ENCODE assay signal across 18 cellular contexts in the genomic region with DNA sequence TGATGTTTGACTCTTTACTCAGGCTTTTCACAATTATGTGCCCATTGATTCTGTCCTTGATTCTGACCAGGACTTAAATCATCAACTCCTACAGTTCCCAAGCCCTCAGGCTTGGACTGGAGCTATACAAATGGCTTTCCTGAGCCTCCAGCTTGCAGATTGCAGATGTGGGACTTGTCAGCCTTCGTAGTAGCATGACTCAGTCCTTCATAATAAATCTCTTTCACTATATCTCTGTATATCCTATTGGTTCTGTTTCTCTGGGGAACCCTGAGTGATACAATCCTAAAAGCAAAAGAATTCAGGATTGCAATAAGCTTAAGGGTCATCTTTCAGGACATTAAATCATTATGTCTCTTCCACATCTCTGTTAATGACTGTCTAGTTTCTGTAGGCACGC.
DNase-seq lines count a peak whose midpoint lies in the region; ATAC-seq, FAIRE-seq and TF ChIP-seq lines count a peak whose summit lies in the region.
"Had no signal": no experiment of that assay in that cellular context is flagged by ENCODE, and none has a peak within 500 bp of the region (broad histone marks: within the 10 kb centered on the region; RNA-seq: fewer than 3 reads in every experiment).

No MANE protein-coding gene starts in this region.

- no peak overlapping the region for H3K9ac ChIP-seq in astrocyte (ENCODE audit: low read length)
- H3K9ac ChIP-seq: GM23248 had no signal

- no peaks in the 10 kb centered on the region for H4K20me1 ChIP-seq in astrocyte (ENCODE audit: insufficient read depth, low read length)

- no peaks in the 10 kb centered on the region for H3K79me2 ChIP-seq in astrocyte (ENCODE audit: insufficient read depth, low read length)

- H3K4me3 Mint-ChIP-seq in astrocyte (ENCODE audit: unreplicated experiment): no peak overlapping the region
- H3K4me3 Mint-ChIP-seq: CD14-positive monocyte; CD8-positive, alpha-beta T cell; H9 had no signal

- H3K36me3 Mint-ChIP-seq in astrocyte (ENCODE audit: low read depth, unreplicated experiment): no peaks in the 10 kb centered on the region
- H3K36me3 Mint-ChIP-seq: CD14-positive monocyte; CD8-positive, alpha-beta T cell had no signal

- H3K36me3 ChIP-seq in astrocyte (ENCODE audit: insufficient read depth, low read length): no peaks in the 10 kb centered on the region
- H3K36me3 ChIP-seq: BE2C had no signal

- no peak overlapping the region for H3K27ac ChIP-seq in astrocyte (ENCODE audit: low read depth, low read length)
- H3K27ac ChIP-seq: A549, GM23248 had no signal

- H3K4me1 ChIP-seq in astrocyte (ENCODE audit: insufficient read depth, low read length): no peaks in the 10 kb centered on the region
- H3K4me1 ChIP-seq: A549, BE2C, Caco-2 had no signal

- H3K27me3 ChIP-seq in astrocyte (ENCODE audit: insufficient read depth, low read length): no peaks in the 10 kb centered on the region
- H3K27me3 ChIP-seq: BE2C had no signal

- no peaks in the 10 kb centered on the region for H3K9me3 ChIP-seq in astrocyte (ENCODE audit: insufficient read depth, low read depth, low read length)
- H3K9me3 ChIP-seq: A549, BE2C, Caco-2 had no signal

- no peak for TF ChIP-seq POLR2A in lower leg skin (IDR thresholded peaks at IDR 0.05)

- FAIRE-seq in astrocyte (lab: Jason Lieb, UNC): no peak
- FAIRE-seq: A549, GM12892 had no signal

- peaks cover 2% of the 10 kb centered on the region for H3K27me3 Mint-ChIP-seq in astrocyte (ENCODE audit: low read depth, unreplicated experiment)

- intact Hi-C loops in lower leg skin (cut with DNase I; ENCODE audit: low total_unique reads): no loop called here

- 46 to 53% methylated on average over 2 of the region's 2 CpGs for WGBS in lower leg skin, 2 donors

- H3K9me3 Mint-ChIP-seq in astrocyte (ENCODE audit: unreplicated experiment): no peaks in the 10 kb centered on the region
- H3K9me3 Mint-ChIP-seq: H9 had no signal

- no peak overlapping the region for H3K4me3 ChIP-seq in astrocyte (ENCODE audit: insufficient read depth, low read depth, low read length)
- H3K4me3 ChIP-seq in fibroblast of the aortic adventitia (ENCODE audit: low read depth, low read length): no peak overlapping the region
- no peak overlapping the region for H3K4me3 ChIP-seq in skeletal muscle cell (ENCODE audit: low read depth, low read length)
- H3K4me3 ChIP-seq in lower leg skin (ENCODE audit: low read depth, poor library complexity, severe bottlenecking): no peak overlapping the region
- H3K4me3 ChIP-seq: A549, GM23248 had no signal

- H3K4me2 ChIP-seq in astrocyte (ENCODE audit: low read length): no peak overlapping the region
- H3K4me2 ChIP-seq: A549 had no signal

- H2AFZ ChIP-seq in astrocyte (ENCODE audit: low read depth, low read length): no peak overlapping the region
- H2AFZ ChIP-seq: GM23248 had no signal

- ATAC-seq in HG03045 (IDR thresholded peaks at IDR 0.05; ENCODE audit: unreplicated experiment): no peak
- ATAC-seq in HG03571 (IDR thresholded peaks at IDR 0.05; ENCODE audit: unreplicated experiment): no peak
- ATAC-seq: A549; CD8-positive, alpha-beta T cell had no signal

- no peak for TF ChIP-seq CTCF in astrocyte (IDR thresholded peaks at IDR 0.05; ENCODE audit: insufficient read depth, low read depth, low read length)
- no peak for TF ChIP-seq CTCF in fibroblast of the aortic adventitia (IDR thresholded peaks at IDR 0.05; ENCODE audit: insufficient read depth, low read length)
- TF ChIP-seq CTCF in lower leg skin (IDR thresholded peaks at IDR 0.05): no peak

- no peak overlapping the region for H3K27ac Mint-ChIP-seq in astrocyte (ENCODE audit: unreplicated experiment)
- H3K27ac Mint-ChIP-seq: CD8-positive, alpha-beta T cell; H9 had no signal

- DNase-seq in HS-5 (ENCODE audit: low read depth): peak; percentile 1
- peak; percentile 40 for DNase-seq in astrocyte (ENCODE audit: low read depth)
- DNase-seq in fibroblast of the aortic adventitia (ENCODE audit: low read depth): peak; percentile 1
- peak; percentile 36 for DNase-seq in skeletal muscle cell (ENCODE audit: low read depth)
- no peak for DNase-seq in stimulated activated CD4-positive, alpha-beta T cell treated with anti-CD3 and anti-CD28 coated beads, Interleukin-2, amount 100 ng/mL, for 48 hours
- DNase-seq in lower leg skin (ENCODE audit: low spot score in 2 of 2): no peak
- DNase-seq: BE2C; Caco-2; CD8-positive, alpha-beta T cell; DND-41; GDM1; GM23248; H9 had no signal

- no peaks in the 10 kb centered on the region for H3K4me1 Mint-ChIP-seq in astrocyte (ENCODE audit: low read depth, unreplicated experiment)
- H3K4me1 Mint-ChIP-seq: CD14-positive monocyte, H9 had no signal

Comparison
In these comparisons a context has a peak if more than half of its experiments do, and no peak if none do; other contexts are left out.
1. DNase-seq: peak in HS-5 (single experiment), astrocyte (single experiment), fibroblast of the aortic adventitia (single experiment) and skeletal muscle cell (single experiment); none in stimulated activated CD4-positive, alpha-beta T cell treated with anti-CD3 and anti-CD28 coated beads, Interleukin-2, amount 100 ng/mL, for 48 hours (0 of 2) and lower leg skin (0 of 2).